Comparison of ENCODE assay signal across 14 cellular contexts in the genomic region with DNA sequence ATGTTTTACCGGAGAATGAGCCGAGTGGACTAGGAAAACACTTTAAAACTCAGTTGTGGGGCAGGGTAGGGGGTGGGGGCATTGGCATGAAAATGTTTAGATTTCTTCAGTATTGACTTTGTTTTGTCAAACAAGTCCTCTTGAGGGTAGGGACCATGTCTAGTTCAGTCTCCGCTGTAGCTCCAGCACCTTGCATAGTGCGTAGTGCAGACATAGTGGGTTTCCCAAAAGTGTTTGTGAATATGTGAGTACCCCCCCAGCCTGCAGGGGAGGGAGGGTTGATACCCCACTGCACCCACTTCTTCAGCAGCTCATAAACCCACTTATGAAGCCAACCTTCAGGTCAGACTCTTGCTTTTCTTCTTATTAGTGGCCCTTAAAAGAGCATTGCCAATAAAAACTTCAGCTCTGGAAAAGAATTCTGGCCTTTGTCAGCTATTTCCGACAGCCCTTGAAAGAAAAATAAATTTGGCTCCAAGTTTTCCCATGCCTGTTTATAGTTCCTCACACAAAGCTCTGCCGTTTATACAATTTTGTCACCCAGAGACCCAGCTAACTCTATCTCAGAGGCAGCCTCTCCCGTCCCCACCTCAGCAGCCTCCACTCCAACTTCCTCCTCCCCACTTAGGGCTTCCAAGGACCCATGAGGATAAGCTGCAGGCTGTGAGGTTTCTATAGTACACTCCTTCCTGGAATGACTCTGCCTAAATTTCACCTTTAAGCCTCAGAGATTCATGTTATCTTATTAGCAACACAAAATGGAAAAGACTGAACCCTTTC.
DNase-seq lines count a peak whose midpoint lies in the region; ATAC-seq, FAIRE-seq and TF ChIP-seq lines count a peak whose summit lies in the region.
"Had no signal": no experiment of that assay in that cellular context is flagged by ENCODE, and none has a peak within 500 bp of the region (broad histone marks: within the 10 kb centered on the region; RNA-seq: fewer than 3 reads in every experiment).

No MANE protein-coding gene starts in this region.

- in situ Hi-C loops in GM12878 (cut with MboI): loop anchor here (5.0 kb wide), 1 partner anchor 91 kb away; no protein-coding TSS in a partner anchor

- H3K79me2 ChIP-seq in Loucy (ENCODE audit: insufficient read depth, low read length) (no peaks in the 10 kb centered on the region), GM12878 (ENCODE audit: control insufficient read depth, insufficient read depth, low read length) (no peaks in the 10 kb centered on the region), keratinocyte (ENCODE audit: control insufficient read depth, insufficient read depth, low read length) (no peaks in the 10 kb centered on the region)

- POLR2A ChIA-PET in GM12878 (lab: Charles Lee): interaction anchor here (0.5 to 2.0 kb wide), 7 partner anchors 45 to 239 kb away, joined by 3 to 10 read pairs (median 3); a partner anchor contains a TSS

- intact Hi-C loops in GM12878 (cut with micrococcal nuclease; ENCODE audit: unreplicated experiment) (loop anchor here (5.0 to 10.0 kb wide), 2 partner anchors 111 to 262 kb away; a partner anchor contains a TSS), thyroid gland (cut with DNase I) (loop anchor here (5.0 to 10.0 kb wide), 2 partner anchors 91 to 102 kb away; no protein-coding TSS in a partner anchor)

- H3K4me1 ChIP-seq in Loucy (ENCODE audit: insufficient read depth, low read length, poor library complexity, severe bottlenecking) (no peaks in the 10 kb centered on the region), GM12878 (ENCODE audit: control insufficient read depth, insufficient read depth, low read length) (peaks cover 6% of the 10 kb centered on the region), keratinocyte (ENCODE audit: control insufficient read depth, extremely low read depth, insufficient read depth, low read length) (peaks cover 29% of the 10 kb centered on the region), thyroid gland (peaks cover 25 to 45% of the 10 kb centered on the region in 2 donors)

- no peak overlapping the region for H3K4me3 ChIP-seq in Loucy (ENCODE audit: low read length, poor library complexity, severe bottlenecking)
- no peak overlapping the region; the same call in 1 of the 2 replicates for H3K4me3 ChIP-seq in GM12878
- H3K4me3 ChIP-seq in keratinocyte (ENCODE audit: control insufficient read depth in 2 of 3, extremely low read depth in 1 of 3, insufficient read depth in 2 of 3, low read depth in 1 of 3, low read length in 3 of 3): no peak overlapping the region
- H3K4me3 ChIP-seq in thyroid gland (replicated peaks in 1 of 3): no peak overlapping the region
- H3K4me3 ChIP-seq: Peyer's patch, sigmoid colon, testis had no signal

- H3K9ac ChIP-seq in Loucy (ENCODE audit: low read depth, low read length, poor library complexity, severe bottlenecking): no peak overlapping the region
- H3K9ac ChIP-seq in GM12878 (ENCODE audit: control insufficient read depth, insufficient read depth, low read length): peak overlapping the region; percentile 8; the same call in 1 of the 2 replicates
- H3K9ac ChIP-seq in keratinocyte (ENCODE audit: control insufficient read depth, extremely low read depth, insufficient read depth, low read length): no peak overlapping the region

- no peaks in the 10 kb centered on the region for H3K27me3 ChIP-seq in Loucy (ENCODE audit: insufficient read depth, low read length, poor library complexity, severe bottlenecking)
- H3K27me3 ChIP-seq in GM12878 (replicated peaks in 1 of 2; ENCODE audit: control insufficient read depth in 2 of 2, insufficient read depth in 2 of 2, low read length in 1 of 2): no peaks in the 10 kb centered on the region
- H3K27me3 ChIP-seq in keratinocyte (ENCODE audit: control insufficient read depth, extremely low read depth, insufficient read depth, low read length): no peaks in the 10 kb centered on the region
- no peaks in the 10 kb centered on the region for H3K27me3 ChIP-seq in thyroid gland
- H3K27me3 ChIP-seq: Peyer's patch, testis had no signal

- 67% methylated on average over 7 of the region's 7 CpGs for WGBS in GM12878 (ENCODE audit: insufficient coverage, insufficient replicate concordance, low lambda C conversion rate, missing lambda C conversion rate)
- WGBS in thyroid gland, 2 donors: 22 to 24% methylated on average over 7 of the region's 7 CpGs

- RAD21 ChIA-PET in GM12878 (lab: Charles Lee; ENCODE audit: unreplicated experiment): interaction anchor here (0.7 to 4.8 kb wide), 31 partner anchors 9 to 245 kb away, joined by 3 to 58 read pairs (median 6); no protein-coding TSS in a partner anchor

- BruUV-seq in GM12878 (replicated peaks; lab: Mats Ljungman, UMichigan): no TSS peak

- H3K27ac ChIP-seq in GM12878 (ENCODE audit: control insufficient read depth, insufficient read depth): peak overlapping the region; percentile 52
- H3K27ac ChIP-seq in keratinocyte (ENCODE audit: control insufficient read depth, insufficient read depth, low read length): no peak overlapping the region
- peak overlapping the region; percentile 66 to 91 (median 83) for H3K27ac ChIP-seq in thyroid gland
- H3K27ac ChIP-seq: C4-2B, Peyer's patch, sigmoid colon, testis had no signal

- TF ChIP-seq RAD21 in GM12878 (IDR thresholded peaks at IDR 0.05; ENCODE audit: insufficient read depth, low read depth, low read length): no peak

- no peaks in the 10 kb centered on the region for H3K9me1 ChIP-seq in keratinocyte (ENCODE audit: control insufficient read depth, extremely low read depth, insufficient read depth, low read length)

- H3K9me3 ChIP-seq in Loucy (ENCODE audit: insufficient read depth, low read depth, low read length) (no peaks in the 10 kb centered on the region), GM12878 (replicated peaks; ENCODE audit: control insufficient read depth, insufficient read depth, low read length) (no peaks in the 10 kb centered on the region), keratinocyte (ENCODE audit: control insufficient read depth, low read depth, low read length) (no peaks in the 10 kb centered on the region), thyroid gland (no peaks in the 10 kb centered on the region)
- H3K9me3 ChIP-seq: Peyer's patch, sigmoid colon, testis had no signal

- FAIRE-seq in GM12878 (lab: Jason Lieb, UNC) (no peak), keratinocyte (lab: Jason Lieb, UNC) (no peak), HTR-8/SVneo (lab: Jason Lieb, UNC) (no peak)
- FAIRE-seq: endometrium, frontal cortex had no signal

- no peaks in the 10 kb centered on the region for H3F3A ChIP-seq in Loucy (ENCODE audit: low read depth)

- no peaks in the 10 kb centered on the region for H3K36me3 ChIP-seq in Loucy (ENCODE audit: insufficient read depth, low read length)
- no peaks in the 10 kb centered on the region for H3K36me3 ChIP-seq in GM12878 (ENCODE audit: control insufficient read depth in 2 of 2, insufficient read depth in 2 of 2, low read length in 1 of 2)
- H3K36me3 ChIP-seq in keratinocyte (ENCODE audit: control insufficient read depth in 2 of 2, extremely low read depth in 1 of 2, insufficient read depth in 2 of 2, low read length in 2 of 2): no peaks in the 10 kb centered on the region
- H3K36me3 ChIP-seq in thyroid gland: no peaks in the 10 kb centered on the region
- H3K36me3 ChIP-seq: Peyer's patch, sigmoid colon had no signal

- no peaks in the 10 kb centered on the region for H3K9me2 ChIP-seq in Loucy (replicated peaks; ENCODE audit: low read depth, low read length)

- CTCF ChIA-PET in GM12878 (lab: Yijun Ruan, JAX): interaction anchor here (0.6 to 9.6 kb wide), 48 partner anchors 8 to 354 kb away, joined by 3 to 138 read pairs (median 4); a partner anchor contains a TSS

- no peak for TF ChIP-seq EP300 in GM12878 (IDR thresholded peaks at IDR 0.05; ENCODE audit: borderline replicate concordance in 1 of 2, control insufficient read depth in 1 of 2, low read depth in 2 of 2, low read length in 2 of 2)

- dilution Hi-C loops in keratinocyte (cut with MboI; ENCODE audit: extremely low pct_ligation_motif_present, low sequenced_read_pairs): no loop called here

- H2AFZ ChIP-seq in Loucy (ENCODE audit: low read length): peak overlapping the region; percentile 57; the same call in 1 of the 2 replicates
- peak overlapping the region; percentile 79 for H2AFZ ChIP-seq in GM12878 (ENCODE audit: control insufficient read depth, low read depth, low read length)
- H2AFZ ChIP-seq in keratinocyte (ENCODE audit: control insufficient read depth, low read length): peak overlapping the region; percentile 44

- TF ChIP-seq POLR2A in GM12878 (IDR thresholded peaks at IDR 0.05; ENCODE audit: low read depth, low read length): no peak
- TF ChIP-seq POLR2A in thyroid gland (IDR thresholded peaks at IDR 0.05): no peak

- H4K20me1 ChIP-seq in Loucy (ENCODE audit: insufficient read depth, low read length, poor library complexity, severe bottlenecking) (no peaks in the 10 kb centered on the region), GM12878 (ENCODE audit: control insufficient read depth, insufficient read depth) (no peaks in the 10 kb centered on the region), keratinocyte (ENCODE audit: control insufficient read depth, extremely low read depth, insufficient read depth, low read length) (no peaks in the 10 kb centered on the region)

- TF ChIP-seq CTCF in Loucy (conservative IDR thresholded peaks at IDR 0.05; ENCODE audit: low read length): no peak
- no peak for TF ChIP-seq CTCF in GM12878 (IDR thresholded peaks at IDR 0.05 in 2 of 3, conservative IDR thresholded peaks at IDR 0.05 in 1 of 3; ENCODE audit: control insufficient read depth in 2 of 3, extremely low read depth in 1 of 3, insufficient read depth in 1 of 3, low read depth in 3 of 3, low read length in 3 of 3)
- no peak for TF ChIP-seq CTCF in keratinocyte (optimal IDR thresholded peaks at IDR 0.05 in 1 of 3, IDR thresholded peaks at IDR 0.05 in 1 of 3, conservative IDR thresholded peaks at IDR 0.05 in 1 of 3; ENCODE audit: extremely low read depth in 1 of 3, insufficient read depth in 2 of 3, low read length in 3 of 3)
- TF ChIP-seq CTCF in thyroid gland (IDR thresholded peaks at IDR 0.05): no peak
- TF ChIP-seq CTCF in GM20000 (IDR thresholded peaks at IDR 0.05; ENCODE audit: extremely low read depth, missing control alignments): no peak

- H3K4me2 ChIP-seq in Loucy (ENCODE audit: low read depth, low read length, poor library complexity, severe bottlenecking): no peak overlapping the region
- H3K4me2 ChIP-seq in GM12878 (ENCODE audit: control insufficient read depth, insufficient read depth): no peak overlapping the region
- H3K4me2 ChIP-seq in keratinocyte (ENCODE audit: control insufficient read depth, extremely low read depth, insufficient read depth, low read depth, low read length): no peak overlapping the region

- SMC1A ChIA-PET in GM12878 (lab: Charles Lee; ENCODE audit: uncharacterized antibody, unreplicated experiment): interaction anchor here (0.7 to 11.1 kb wide), 35 partner anchors 8 to 378 kb away, joined by 3 to 154 read pairs (median 4); a partner anchor contains a TSS

- ATAC-seq in GM12878: peak; percentile 50

- DNase-seq in GM12878 (ENCODE audit: low read depth, low spot score) (no peak), keratinocyte (ENCODE audit: low read depth, low spot score) (no peak), thyroid gland (peak; percentile 62 to 83), hypothalamus (lab: John Stamatoyannopoulos, UW) (no peak), HTR-8/SVneo (ENCODE audit: insufficient read length, low spot score) (no peak), GM20000 (ENCODE audit: low spot score) (no peak)
- DNase-seq: occipital lobe, sigmoid colon had no signal

Comparison
In these comparisons a context has a peak if more than half of its experiments do, and no peak if none do; other contexts are left out.
1. DNase-seq: peak in thyroid gland (2 of 2); none in GM12878 (single experiment), keratinocyte (single experiment), hypothalamus (0 of 51), HTR-8/SVneo (single experiment) and GM20000 (single experiment).
2. Peak in every context shown above with its lines, with median percentiles within 50 percentile points of each other: H2AFZ ChIP-seq.